ENCODE assay signal across 1 cellular context in the genomic region with DNA sequence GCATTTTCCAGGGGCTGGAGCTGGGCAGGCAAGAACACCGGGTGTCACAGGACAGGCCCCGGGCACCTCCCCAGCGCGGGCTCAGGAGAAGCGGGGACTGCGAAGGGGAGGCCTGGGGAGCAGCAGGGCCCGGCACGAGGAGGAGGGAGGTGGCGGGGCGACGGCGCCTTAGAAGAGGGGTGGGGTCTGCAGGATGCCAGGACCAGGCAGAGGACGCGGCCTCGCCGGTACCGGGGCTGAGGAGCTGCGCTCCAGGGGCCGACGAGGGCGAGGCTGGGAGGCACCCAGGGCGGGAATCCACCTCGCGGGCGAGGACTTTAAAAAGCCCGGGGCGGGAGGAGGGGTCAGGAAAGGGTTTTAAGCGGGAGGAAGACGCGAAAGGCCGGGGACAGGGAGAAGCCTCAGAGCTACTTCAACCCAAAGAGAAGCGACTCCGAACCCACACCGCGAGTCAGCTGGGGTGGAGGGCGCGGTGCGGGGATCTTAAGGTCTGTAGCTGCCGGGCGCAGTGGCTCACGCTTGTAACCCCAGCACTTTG.
TF ChIP-seq lines count a peak whose summit lies in the region.

No MANE protein-coding gene starts in this region.

TF ChIP-seq in K562, 482 proteins besides CTCF, POLR2A, EP300 and RAD21 (continued from another document):
- TF ChIP-seq, protein P1, sequence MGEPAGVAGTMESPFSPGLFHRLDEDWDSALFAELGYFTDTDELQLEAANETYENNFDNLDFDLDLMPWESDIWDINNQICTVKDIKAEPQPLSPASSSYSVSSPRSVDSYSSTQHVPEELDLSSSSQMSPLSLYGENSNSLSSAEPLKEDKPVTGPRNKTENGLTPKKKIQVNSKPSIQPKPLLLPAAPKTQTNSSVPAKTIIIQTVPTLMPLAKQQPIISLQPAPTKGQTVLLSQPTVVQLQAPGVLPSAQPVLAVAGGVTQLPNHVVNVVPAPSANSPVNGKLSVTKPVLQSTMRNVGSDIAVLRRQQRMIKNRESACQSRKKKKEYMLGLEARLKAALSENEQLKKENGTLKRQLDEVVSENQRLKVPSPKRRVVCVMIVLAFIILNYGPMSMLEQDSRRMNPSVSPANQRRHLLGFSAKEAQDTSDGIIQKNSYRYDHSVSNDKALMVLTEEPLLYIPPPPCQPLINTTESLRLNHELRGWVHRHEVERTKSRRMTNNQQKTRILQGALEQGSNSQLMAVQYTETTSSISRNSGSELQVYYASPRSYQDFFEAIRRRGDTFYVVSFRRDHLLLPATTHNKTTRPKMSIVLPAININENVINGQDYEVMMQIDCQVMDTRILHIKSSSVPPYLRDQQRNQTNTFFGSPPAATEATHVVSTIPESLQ (CRISPR knock-in tag; IDR thresholded peaks at IDR 0.05): no peak
- no peak for TF ChIP-seq SMAD2 (IDR thresholded peaks at IDR 0.05; ENCODE audit: low read depth, low read length)
- no peak for TF ChIP-seq ZNF24 (IDR thresholded peaks at IDR 0.05)
- TF ChIP-seq HNRNPK (IDR thresholded peaks at IDR 0.05; ENCODE audit: low read depth, low read length, poor library complexity, severe bottlenecking): no peak
- TF ChIP-seq ZNF384 (IDR thresholded peaks at IDR 0.05; ENCODE audit: low read depth, low read length): no peak
- TF ChIP-seq NFRKB (IDR thresholded peaks at IDR 0.05; ENCODE audit: low read depth): no peak
- TF ChIP-seq U2AF1 (optimal IDR thresholded peaks at IDR 0.05; ENCODE audit: low read depth, low read length): no peak
- 0 out of 2 replicates have a peak, but pooled peaks have one; percentile 24 for TF ChIP-seq RNF2 (IDR thresholded peaks at IDR 0.05)
- TF ChIP-seq, protein P2, sequence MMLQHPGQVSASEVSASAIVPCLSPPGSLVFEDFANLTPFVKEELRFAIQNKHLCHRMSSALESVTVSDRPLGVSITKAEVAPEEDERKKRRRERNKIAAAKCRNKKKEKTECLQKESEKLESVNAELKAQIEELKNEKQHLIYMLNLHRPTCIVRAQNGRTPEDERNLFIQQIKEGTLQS (IDR thresholded peaks at IDR 0.05): no peak
- TF ChIP-seq, protein P2 (CRISPR knock-in tag; conservative IDR thresholded peaks at IDR 0.05): no peak
- TF ChIP-seq, protein P3, sequence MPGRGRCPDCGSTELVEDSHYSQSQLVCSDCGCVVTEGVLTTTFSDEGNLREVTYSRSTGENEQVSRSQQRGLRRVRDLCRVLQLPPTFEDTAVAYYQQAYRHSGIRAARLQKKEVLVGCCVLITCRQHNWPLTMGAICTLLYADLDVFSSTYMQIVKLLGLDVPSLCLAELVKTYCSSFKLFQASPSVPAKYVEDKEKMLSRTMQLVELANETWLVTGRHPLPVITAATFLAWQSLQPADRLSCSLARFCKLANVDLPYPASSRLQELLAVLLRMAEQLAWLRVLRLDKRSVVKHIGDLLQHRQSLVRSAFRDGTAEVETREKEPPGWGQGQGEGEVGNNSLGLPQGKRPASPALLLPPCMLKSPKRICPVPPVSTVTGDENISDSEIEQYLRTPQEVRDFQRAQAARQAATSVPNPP (IDR thresholded peaks at IDR 0.05; ENCODE audit: borderline replicate concordance, insufficient read depth, insufficient read length): no peak
